In genomic region chr1:9780554-9781110, GRCh38 we compare ENCODE assay signal across 19 cellular contexts.
"Had no signal": no experiment of that assay in that cellular context is flagged by ENCODE, and none has a peak within 500 bp of the region (broad histone marks: within the 10 kb centered on the region; RNA-seq: fewer than 3 reads in every experiment).

No MANE protein-coding gene starts in this region.

- H3K27ac ChIP-seq: cardiac muscle cell, heart right ventricle, lower lobe of right lung had no signal

- H3K36me3 Mint-ChIP-seq: naive B cell had no signal

- DNase-seq: activated CD4-positive, alpha-beta T cell treated with anti-CD3 and anti-CD28 coated beads, Interleukin-2, amount 50 U/mL, for 1 hour; activated effector memory CD4-positive, alpha-beta T cell treated with Interleukin-2 at 50 U/mL for 16 hours; activated naive CD4-positive, alpha-beta T cell treated with anti-CD3 and anti-CD28 coated beads, Interleukin-2, amount 10 ng/mL, durations not matched to agents 7 days and 5 days; activated T-cell treated with anti-CD3 and anti-CD28 coated beads, Interleukin-2, amount 50 U/mL, for 48 hours; amygdala; effector memory CD8-positive, alpha-beta T cell; heart right ventricle; kidney; lower lobe of right lung; mesendoderm; naive B cell; nucleus accumbens; SK-N-SH; stimulated activated CD4-positive, alpha-beta T cell treated with anti-CD3 and anti-CD28 coated beads, Interleukin-2, amount 100 ng/mL, for 48 hours; stimulated activated CD8-positive, alpha-beta memory T cell treated with anti-CD3 and anti-CD28 coated beads, Interleukin-4, amount 100 ng/mL, for 48 hours; stimulated activated naive CD4-positive, alpha-beta T cell had no signal

- H3K4me3 Mint-ChIP-seq: activated naive CD4-positive, alpha-beta T cell treated with anti-CD3 and anti-CD28 coated beads, Interleukin-2, amount 10 ng/mL, durations not matched to agents 7 days and 5 days; effector memory CD8-positive, alpha-beta T cell; naive B cell had no signal

- ATAC-seq: activated CD4-positive, CD25-positive, alpha-beta regulatory T cell treated with anti-CD3 and anti-CD28 coated beads, Interleukin-2, amount 50 U/mL, for 24 hours; effector memory CD8-positive, alpha-beta T cell; heart right ventricle; left lobe of liver; lower lobe of right lung had no signal

- H3K9me3 ChIP-seq: heart right ventricle, lower lobe of right lung, SK-N-SH had no signal

- H3K27ac Mint-ChIP-seq: activated naive CD4-positive, alpha-beta T cell treated with anti-CD3 and anti-CD28 coated beads, Interleukin-2, amount 10 ng/mL, durations not matched to agents 7 days and 5 days; effector memory CD8-positive, alpha-beta T cell; naive B cell had no signal

- H3K27me3 Mint-ChIP-seq: activated naive CD4-positive, alpha-beta T cell treated with anti-CD3 and anti-CD28 coated beads, Interleukin-2, amount 10 ng/mL, durations not matched to agents 7 days and 5 days; effector memory CD8-positive, alpha-beta T cell; naive B cell had no signal

- H3K36me3 ChIP-seq: cardiac muscle cell, heart right ventricle, lower lobe of right lung had no signal

- H3K9me2 ChIP-seq: SK-N-SH had no signal

- H3K4me2 ChIP-seq: SK-N-SH had no signal

- H3K4me1 ChIP-seq: lower lobe of right lung had no signal

- H3K27me3 ChIP-seq: cardiac muscle cell, heart right ventricle had no signal

- H3K9me3 Mint-ChIP-seq: activated naive CD4-positive, alpha-beta T cell treated with anti-CD3 and anti-CD28 coated beads, Interleukin-2, amount 10 ng/mL, durations not matched to agents 7 days and 5 days; effector memory CD8-positive, alpha-beta T cell; naive B cell had no signal

- H3K4me3 ChIP-seq: cardiac muscle cell, heart right ventricle, lower lobe of right lung had no signal
